22 cellular contexts compared by ENCODE assay signal in the genomic region with DNA sequence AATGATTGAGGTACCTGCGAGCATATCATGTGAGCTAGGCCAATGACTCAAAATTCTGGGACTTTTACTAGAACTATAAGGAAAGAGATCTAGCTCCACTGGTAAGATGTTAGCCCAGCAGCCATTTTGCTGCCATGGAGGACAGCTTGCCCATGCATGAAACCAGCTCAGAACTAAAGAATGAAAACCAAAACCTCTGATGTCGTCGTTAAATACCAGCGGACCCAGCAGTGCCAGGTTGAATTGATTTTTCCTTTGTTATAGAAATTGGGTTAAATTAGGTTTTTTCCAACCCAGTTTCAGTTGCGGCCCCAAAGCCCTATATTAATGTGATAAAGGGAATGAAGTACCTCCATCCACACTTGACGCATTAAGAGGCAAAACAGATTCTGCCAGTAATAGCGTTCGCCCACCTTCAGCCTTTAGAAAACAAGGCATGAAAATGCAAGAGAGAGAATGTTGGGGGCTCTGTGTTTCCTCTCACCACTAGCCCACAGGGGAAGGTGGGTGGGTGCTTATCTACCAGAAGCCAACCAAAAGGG. TPM values are rescaled to one million over a fixed set of nuclear protein-coding genes. Genes with fewer than 3 reads are reported as not detected.
DNase-seq lines count a peak whose midpoint lies in the region.
"Had no signal": no experiment of that assay in that cellular context is flagged by ENCODE, and none has a peak within 500 bp of the region (broad histone marks: within the 10 kb centered on the region; RNA-seq: fewer than 3 reads in every experiment).

No MANE protein-coding gene starts in this region.

- peaks cover 8% of the 10 kb centered on the region for H3K9me3 Mint-ChIP-seq in activated T-cell treated with anti-CD3 and anti-CD28 coated beads, Interleukin-2, amount 50 U/mL, for 24 hours
- H3K9me3 Mint-ChIP-seq in CD8-positive, alpha-beta memory T cell: peaks cover 0 to 4% (median 0%) of the 10 kb centered on the region in 5 donors
- H3K9me3 Mint-ChIP-seq in activated T-helper 1 cell treated with anti-CD3 and anti-CD28 coated beads, Interleukin-12 subunit alpha, Interleukin-12 subunit beta, Interleukin-2, Interleukin-4 antibody, amounts not matched to agents 30 ng/mL and 10 ng/mL and 1 ng/mL, durations not matched to agents 14 hours and 24 hours and 36 hours: peaks cover 31% of the 10 kb centered on the region

- no peak overlapping the region for H3K4me3 ChIP-seq in CD8-positive, alpha-beta memory T cell (ENCODE audit: low read length)
- H3K4me3 ChIP-seq: lung, skin epidermis had no signal

- peak overlapping the region; percentile 26 for H3K4me3 Mint-ChIP-seq in activated T-cell treated with anti-CD3 and anti-CD28 coated beads, Interleukin-2, amount 50 U/mL, for 24 hours
- H3K4me3 Mint-ChIP-seq in CD8-positive, alpha-beta memory T cell: peak overlapping the region in 1 of 7 donors; percentile 2
- peak overlapping the region; percentile 34 for H3K4me3 Mint-ChIP-seq in activated T-helper 1 cell treated with anti-CD3 and anti-CD28 coated beads, Interleukin-12 subunit alpha, Interleukin-12 subunit beta, Interleukin-2, Interleukin-4 antibody, amounts not matched to agents 30 ng/mL and 10 ng/mL and 1 ng/mL, durations not matched to agents 14 hours and 24 hours and 36 hours
- H3K4me3 Mint-ChIP-seq: endodermal cell had no signal

- no peaks in the 10 kb centered on the region for H3K9me3 ChIP-seq in CD8-positive, alpha-beta memory T cell (ENCODE audit: low read length)
- H3K9me3 ChIP-seq: neutrophil had no signal

- H3K27me3 Mint-ChIP-seq in activated T-cell treated with anti-CD3 and anti-CD28 coated beads, Interleukin-2, amount 50 U/mL, for 24 hours: no peaks in the 10 kb centered on the region
- no peaks in the 10 kb centered on the region for H3K27me3 Mint-ChIP-seq in CD8-positive, alpha-beta memory T cell
- no peaks in the 10 kb centered on the region for H3K27me3 Mint-ChIP-seq in activated T-helper 1 cell treated with anti-CD3 and anti-CD28 coated beads, Interleukin-12 subunit alpha, Interleukin-12 subunit beta, Interleukin-2, Interleukin-4 antibody, amounts not matched to agents 30 ng/mL and 10 ng/mL and 1 ng/mL, durations not matched to agents 14 hours and 24 hours and 36 hours (ENCODE audit: insufficient read depth)

- no peak overlapping the region for H3K27ac ChIP-seq in CD8-positive, alpha-beta memory T cell (ENCODE audit: low read depth, low read length)
- H3K27ac ChIP-seq: C4-2B, neutrophil had no signal

- peaks cover 57% of the 10 kb centered on the region for H3K4me1 ChIP-seq in CD8-positive, alpha-beta memory T cell (ENCODE audit: insufficient read depth, low read length)

- no peaks in the 10 kb centered on the region for H3K27me3 ChIP-seq in CD8-positive, alpha-beta memory T cell (ENCODE audit: insufficient read depth, low read length, poor library complexity, severe bottlenecking)

- no peak for DNase-seq in activated T-cell treated with anti-CD3 and anti-CD28 coated beads, Interleukin-2, amount 50 U/mL, for 24 hours
- DNase-seq in activated T-cell treated with anti-CD3 and anti-CD28 coated beads, Interleukin-2, amount 50 U/mL, for 1 hour: no peak
- no peak for DNase-seq in CD8-positive, alpha-beta memory T cell
- no peak for DNase-seq in activated T-helper 1 cell treated with anti-CD3 and anti-CD28 coated beads, Interleukin-12 subunit alpha, Interleukin-12 subunit beta, Interleukin-2, Interleukin-4 antibody, amounts not matched to agents 30 ng/mL and 10 ng/mL and 1 ng/mL, durations not matched to agents 14 hours and 24 hours and 36 hours (ENCODE audit: low spot score)
- peak; percentile 69 for DNase-seq in stimulated activated CD8-positive, alpha-beta memory T cell treated with anti-CD3 and anti-CD28 coated beads, Interleukin-4, amount 100 ng/mL, for 48 hours
- DNase-seq in pons (ENCODE audit: low spot score) (no peak), C1 segment of cervical spinal cord (lab: John Stamatoyannopoulos, UW) (no peak)
- DNase-seq: cortex of kidney; endodermal cell; Kasumi-1; kidney; NCI-H1694 treated with DMSO at 0.1 percent for 48 hours; NCI-H69; stimulated activated CD4-positive, alpha-beta T cell treated with anti-CD3 and anti-CD28 coated beads, Interleukin-4, amount 100 ng/mL, for 1 hour; substantia nigra; T1000 had no signal

- CTCF ChIA-PET in CD8-positive, alpha-beta memory T cell (lab: Charles Lee): interaction anchor here (0.7 to 1.9 kb wide), 4 partner anchors 14 to 26 kb away, joined by 4 to 7 read pairs (median 5); no protein-coding TSS in a partner anchor

- H3K4me1 Mint-ChIP-seq in activated T-cell treated with anti-CD3 and anti-CD28 coated beads, Interleukin-2, amount 50 U/mL, for 24 hours (ENCODE audit: low read depth): peaks cover 89% of the 10 kb centered on the region
- H3K4me1 Mint-ChIP-seq in CD8-positive, alpha-beta memory T cell: peaks cover 66 to 81% (median 78%) of the 10 kb centered on the region in 3 donors
- H3K4me1 Mint-ChIP-seq in activated T-helper 1 cell treated with anti-CD3 and anti-CD28 coated beads, Interleukin-12 subunit alpha, Interleukin-12 subunit beta, Interleukin-2, Interleukin-4 antibody, amounts not matched to agents 30 ng/mL and 10 ng/mL and 1 ng/mL, durations not matched to agents 14 hours and 24 hours and 36 hours (ENCODE audit: low read depth): peaks cover 79% of the 10 kb centered on the region
- H3K4me1 Mint-ChIP-seq: endodermal cell had no signal

- H3K27ac Mint-ChIP-seq in activated T-cell treated with anti-CD3 and anti-CD28 coated beads, Interleukin-2, amount 50 U/mL, for 24 hours: peak overlapping the region; percentile 91
- peak overlapping the region in 5 of 8 donors; percentile 27 to 79 (median 72) for H3K27ac Mint-ChIP-seq in CD8-positive, alpha-beta memory T cell
- peak overlapping the region; percentile 82 for H3K27ac Mint-ChIP-seq in activated T-helper 1 cell treated with anti-CD3 and anti-CD28 coated beads, Interleukin-12 subunit alpha, Interleukin-12 subunit beta, Interleukin-2, Interleukin-4 antibody, amounts not matched to agents 30 ng/mL and 10 ng/mL and 1 ng/mL, durations not matched to agents 14 hours and 24 hours and 36 hours
- H3K27ac Mint-ChIP-seq: endodermal cell had no signal

- no peaks in the 10 kb centered on the region for H3K36me3 ChIP-seq in CD8-positive, alpha-beta memory T cell (ENCODE audit: insufficient read depth, low read length)
- H3K36me3 ChIP-seq: neutrophil had no signal

- peaks cover 16% of the 10 kb centered on the region for H3K36me3 Mint-ChIP-seq in activated T-cell treated with anti-CD3 and anti-CD28 coated beads, Interleukin-2, amount 50 U/mL, for 24 hours (ENCODE audit: low read depth)
- H3K36me3 Mint-ChIP-seq in CD8-positive, alpha-beta memory T cell: peaks cover 0 to 4% (median 1%) of the 10 kb centered on the region in 3 donors
- peaks cover 13% of the 10 kb centered on the region for H3K36me3 Mint-ChIP-seq in activated T-helper 1 cell treated with anti-CD3 and anti-CD28 coated beads, Interleukin-12 subunit alpha, Interleukin-12 subunit beta, Interleukin-2, Interleukin-4 antibody, amounts not matched to agents 30 ng/mL and 10 ng/mL and 1 ng/mL, durations not matched to agents 14 hours and 24 hours and 36 hours (ENCODE audit: low read depth)

- intact Hi-C loops in activated T-helper 1 cell treated with anti-CD3 and anti-CD28 coated beads, Interleukin-12 subunit alpha, Interleukin-12 subunit beta, Interleukin-2, Interleukin-4 antibody, amounts not matched to agents 30 ng/mL and 10 ng/mL and 1 ng/mL, durations not matched to agents 14 hours and 24 hours and 36 hours (cut with micrococcal nuclease): loop anchor here (10.0 kb wide), 1 partner anchor 290 kb away; the partner anchor contains the start of gene NIPAL4

- POLR2A ChIA-PET in CD8-positive, alpha-beta memory T cell (lab: Charles Lee): interaction anchor here (1.0 kb wide), 1 partner anchor 12 kb away, joined by 4 read pairs; no protein-coding TSS in a partner anchor

RNA-seq across cellular contexts. Expression of gene ITK, which starts 5.5 kb away (rescaled TPM):
- 100 to 1,000 TPM; 150 to 162 TPM for total RNA-seq in CD8-positive, alpha-beta memory T cell
- 129 TPM for polyA plus RNA-seq in CD8-positive, alpha-beta memory T cell
- total RNA-seq in activated T-helper 1 cell treated with anti-CD3 and anti-CD28 coated beads, Interleukin-12 subunit alpha, Interleukin-12 subunit beta, Interleukin-2, Interleukin-4 antibody, amounts not matched to agents 30 ng/mL and 10 ng/mL and 1 ng/mL, durations not matched to agents 14 hours and 24 hours and 36 hours: 251 and 259 TPM in 2 replicates

RNA-seq across cellular contexts. Expression of gene GARIN3, which starts 9.1 kb away (rescaled TPM):
- total RNA-seq in CD8-positive, alpha-beta memory T cell: under 1 TPM; 0.29 to 0.50 TPM
- polyA plus RNA-seq in CD8-positive, alpha-beta memory T cell: not detected
- 0.27 and 0.31 TPM in 2 replicates for total RNA-seq in activated T-helper 1 cell treated with anti-CD3 and anti-CD28 coated beads, Interleukin-12 subunit alpha, Interleukin-12 subunit beta, Interleukin-2, Interleukin-4 antibody, amounts not matched to agents 30 ng/mL and 10 ng/mL and 1 ng/mL, durations not matched to agents 14 hours and 24 hours and 36 hours
- total RNA-seq: endodermal cell, kidney, lung, SK-MEL-5, ureter had no signal
- polyA plus RNA-seq: lung had no signal

RNA-seq across cellular contexts. Expression of gene MED7, which starts 32.5 kb away (rescaled TPM):
- total RNA-seq in CD8-positive, alpha-beta memory T cell: 10 to 100 TPM; 12.6 to 14.7 TPM
- polyA plus RNA-seq in CD8-positive, alpha-beta memory T cell: 15.7 TPM
- 15.0 and 15.5 TPM in 2 replicates for total RNA-seq in activated T-helper 1 cell treated with anti-CD3 and anti-CD28 coated beads, Interleukin-12 subunit alpha, Interleukin-12 subunit beta, Interleukin-2, Interleukin-4 antibody, amounts not matched to agents 30 ng/mL and 10 ng/mL and 1 ng/mL, durations not matched to agents 14 hours and 24 hours and 36 hours
